In the genomic region with DNA sequence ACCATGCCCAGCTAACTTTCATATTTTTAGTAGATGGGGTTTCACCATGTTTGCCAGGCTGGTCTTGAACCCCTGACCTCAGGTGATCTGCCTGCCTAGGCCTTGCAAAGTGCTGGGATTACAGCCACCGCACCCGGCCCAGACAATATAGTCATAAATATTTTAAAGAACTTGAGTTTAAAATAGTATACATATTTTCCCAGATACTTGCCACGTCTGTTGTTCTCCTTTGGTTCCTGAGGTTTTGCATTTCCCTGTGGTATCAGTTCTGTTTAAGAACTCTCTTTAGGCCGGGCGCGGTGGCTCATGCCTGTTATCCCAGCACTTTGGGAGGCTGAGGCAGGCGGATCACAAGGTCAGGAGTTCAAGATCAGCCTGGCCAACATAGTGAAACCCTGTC, we compare ENCODE assay signal across 6 cellular contexts. TPM values are rescaled to one million over a fixed set of nuclear protein-coding genes. Genes with fewer than 3 reads are reported as not detected.
DNase-seq lines count a peak whose midpoint lies in the region; ATAC-seq and TF ChIP-seq lines count a peak whose summit lies in the region.
"Not testable (repeated sequence)": the region's sequence is repeated elsewhere in the genome, so short reads cannot be mapped to it uniquely, and the experiment has no call there.

No MANE protein-coding gene starts in this region.

- not testable (repeated sequence) for H3K9me3 Mint-ChIP-seq in activated CD4-positive, alpha-beta T cell treated with anti-CD3 and anti-CD28 coated beads, Interleukin-2, amount 10 ng/mL, durations not matched to agents 24 days and 14 days; type B pancreatic cell

- TF ChIP-seq POLR2A in prostate gland (IDR thresholded peaks at IDR 0.05), result not testable (repeated sequence)

- not testable (repeated sequence) for H3K27me3 ChIP-seq in prostate gland (replicated peaks; ENCODE audit: insufficient read depth)

- not testable (repeated sequence) for H3K27ac ChIP-seq in prostate gland

- H3K27ac Mint-ChIP-seq in activated CD4-positive, alpha-beta T cell treated with anti-CD3 and anti-CD28 coated beads, Interleukin-2, amount 10 ng/mL, durations not matched to agents 24 days and 14 days; type B pancreatic cell: not testable (repeated sequence)

- H3K4me1 Mint-ChIP-seq in activated CD4-positive, alpha-beta T cell treated with anti-CD3 and anti-CD28 coated beads, Interleukin-2, amount 10 ng/mL, durations not matched to agents 24 days and 14 days, result peaks cover 26% of the 10 kb centered on the region
- not testable (repeated sequence) for H3K4me1 Mint-ChIP-seq in type B pancreatic cell (ENCODE audit: unreplicated experiment)

- not testable (repeated sequence) for H3K4me3 Mint-ChIP-seq in activated CD4-positive, alpha-beta T cell treated with anti-CD3 and anti-CD28 coated beads, Interleukin-2, amount 10 ng/mL, durations not matched to agents 24 days and 14 days; type B pancreatic cell

- not testable (repeated sequence) for H3K4me3 ChIP-seq in mucosa of descending colon, prostate gland

- WGBS in prostate gland, result 91% methylated on average over 7 of the region's 7 CpGs

- not testable (repeated sequence) for H3K4me1 ChIP-seq in mucosa of descending colon (ENCODE audit: low read depth); prostate gland (replicated peaks)

- H3K27me3 Mint-ChIP-seq in activated CD4-positive, alpha-beta T cell treated with anti-CD3 and anti-CD28 coated beads, Interleukin-2, amount 10 ng/mL, durations not matched to agents 24 days and 14 days; type B pancreatic cell: not testable (repeated sequence)

- peak; percentile 38 for DNase-seq in activated CD4-positive, alpha-beta T cell treated with anti-CD3 and anti-CD28 coated beads, Interleukin-2, amount 10 ng/mL, durations not matched to agents 24 days and 14 days
- DNase-seq in activated effector memory CD4-positive, alpha-beta T cell treated with anti-CD3 and anti-CD28 coated beads, Interleukin-2, amount 50 U/mL, for 16 hours, result peak; percentile 14
- peak; percentile 39 for DNase-seq in Right ventricle myocardium inferior (ENCODE audit: missing footprints)
- DNase-seq in mucosa of descending colon, result peak in 2 of 3 donors; percentile 13 to 14
- DNase-seq in prostate gland (ENCODE audit: low spot score), result peak; percentile 0
- peak; percentile 22 for DNase-seq in type B pancreatic cell (ENCODE audit: extremely low spot score, unreplicated experiment)

- intact Hi-C loops in activated CD4-positive, alpha-beta T cell treated with anti-CD3 and anti-CD28 coated beads, Interleukin-2, amount 10 ng/mL, durations not matched to agents 24 days and 14 days (cut with micrococcal nuclease); Right ventricle myocardium inferior (cut with DNase I); mucosa of descending colon (cut with DNase I, micrococcal nuclease); prostate gland (cut with DNase I): not testable (repeated sequence)

- not testable (repeated sequence) for H3K9me3 ChIP-seq in mucosa of descending colon, prostate gland

- not testable (repeated sequence) for ATAC-seq in Right ventricle myocardium inferior, mucosa of descending colon

- peaks cover 68% of the 10 kb centered on the region for H3K36me3 Mint-ChIP-seq in activated CD4-positive, alpha-beta T cell treated with anti-CD3 and anti-CD28 coated beads, Interleukin-2, amount 10 ng/mL, durations not matched to agents 24 days and 14 days (ENCODE audit: low read depth)
- peaks cover 21% of the 10 kb centered on the region for H3K36me3 Mint-ChIP-seq in type B pancreatic cell

- not testable (repeated sequence) for TF ChIP-seq CTCF in mucosa of descending colon (IDR thresholded peaks at IDR 0.05); prostate gland (IDR thresholded peaks at IDR 0.05); type B pancreatic cell (conservative IDR thresholded peaks at IDR 0.05)

- not testable (repeated sequence) for H3K36me3 ChIP-seq in mucosa of descending colon (ENCODE audit: low read depth); prostate gland

RNA-seq across cellular contexts. Expression of a gene that starts 58.4 kb away (rescaled TPM):
- 64.5 and 67.2 TPM in 2 replicates for total RNA-seq in activated CD4-positive, alpha-beta T cell treated with anti-CD3 and anti-CD28 coated beads, Interleukin-2, amount 10 ng/mL, durations not matched to agents 24 days and 14 days
- total RNA-seq in Right ventricle myocardium inferior (47.3 TPM), mucosa of descending colon (10 to 100 TPM; 67.0 to 89.1 (median 76.8) TPM), prostate gland (10 to 100 TPM; 44.3 to 79.7 TPM), type B pancreatic cell (ENCODE audit: low replicate concordance) (62.9 and 64.6 TPM in 2 replicates)
